ENCODE assay signal across 17 cellular contexts in the genomic region with DNA sequence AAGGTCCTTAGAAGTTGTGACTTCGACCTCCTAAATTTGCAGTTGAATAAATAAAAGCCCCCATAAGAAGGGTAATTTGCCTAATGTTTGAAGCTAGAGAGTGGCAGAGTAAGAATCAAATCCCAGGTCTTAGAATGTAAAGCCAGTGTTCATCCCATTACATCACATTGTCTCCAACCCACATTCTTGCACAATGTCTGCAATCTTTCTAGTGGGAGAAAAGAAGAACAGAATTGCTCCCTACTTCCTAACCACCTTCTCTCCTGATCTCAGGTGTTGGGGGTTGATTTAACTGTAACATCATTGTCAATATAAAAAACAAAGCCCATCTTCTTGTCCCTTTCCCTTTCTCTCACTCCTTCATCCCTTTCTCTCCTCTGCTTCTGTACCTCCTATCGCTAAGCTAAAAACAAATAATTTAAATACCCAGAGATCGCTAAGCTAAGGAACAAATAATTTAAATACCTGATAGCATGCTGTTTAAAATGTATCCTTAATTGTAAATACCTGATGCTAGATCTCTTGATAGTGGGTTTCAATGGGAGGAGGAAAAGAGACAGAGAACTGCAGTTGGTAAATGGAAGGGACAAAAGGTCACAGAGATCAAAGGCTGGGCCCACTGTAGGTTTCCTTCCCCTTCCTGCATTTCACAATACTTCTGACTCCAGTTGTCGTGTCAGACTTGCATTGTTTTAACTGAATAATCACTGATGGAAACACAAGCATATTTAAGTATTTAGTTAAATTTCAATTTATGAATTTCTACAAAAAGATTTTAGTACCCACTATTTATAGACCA. TPM values are rescaled to one million over a fixed set of nuclear protein-coding genes. Genes with fewer than 3 reads are reported as not detected.
A peak's percentile ranks its signal among the peaks of the same experiment; 100 is the strongest.
DNase-seq lines count a peak whose midpoint lies in the region; ATAC-seq, FAIRE-seq and TF ChIP-seq lines count a peak whose summit lies in the region.
"Had no signal": no experiment of that assay in that cellular context is flagged by ENCODE, and none has a peak within 500 bp of the region (broad histone marks: within the 10 kb centered on the region; RNA-seq: fewer than 3 reads in every experiment).

No MANE protein-coding gene starts in this region.

- TF ChIP-seq EP300 in K562 (IDR thresholded peaks at IDR 0.05; ENCODE audit: low read length): no peak

- intact Hi-C loops in CD14-positive monocyte (cut with micrococcal nuclease) (no loop called here), K562 (cut with micrococcal nuclease) (no loop called here), posterior vena cava (cut with DNase I) (no loop called here)

- no peak for TF ChIP-seq RAD21 in K562 (CRISPR knock-in tag; conservative IDR thresholded peaks at IDR 0.05 in 1 of 2, IDR thresholded peaks at IDR 0.05 in 1 of 2)
- TF ChIP-seq RAD21 in liver (IDR thresholded peaks at IDR 0.05): no peak

- no peak for TF ChIP-seq POLR2A in K562 (conservative IDR thresholded peaks at IDR 0.05)

- FAIRE-seq in K562 (lab: Jason Lieb, UNC): no peak
- FAIRE-seq: frontal cortex had no signal

- POLR2A ChIA-PET in K562 (lab: Yijun Ruan, JAX): no interaction called here

- H3K9me3 Mint-ChIP-seq in CD14-positive monocyte: peaks cover 0 to 4% (median 0%) of the 10 kb centered on the region in 7 donors
- H3K9me3 Mint-ChIP-seq: T-cell had no signal

- TF ChIP-seq CTCF in CD14-positive monocyte (IDR thresholded peaks at IDR 0.05): no peak
- TF ChIP-seq CTCF in K562 (IDR thresholded peaks at IDR 0.05 in 2 of 3, conservative IDR thresholded peaks at IDR 0.05 in 1 of 3; ENCODE audit: insufficient read depth in 2 of 3, low read depth in 1 of 3, low read length in 3 of 3): no peak
- no peak for TF ChIP-seq CTCF in liver (IDR thresholded peaks at IDR 0.05; ENCODE audit: low read depth, low read length, missing input control)

- no peak overlapping the region for H3K4me2 ChIP-seq in K562 (ENCODE audit: insufficient read depth, low read length)

- no TSS peak for BruUV-seq in K562 (replicated peaks; lab: Mats Ljungman, UMichigan)

- H3K9ac ChIP-seq in K562 (ENCODE audit: insufficient read depth in 1 of 2, low read depth in 2 of 2, low read length in 2 of 2): no peak overlapping the region
- H3K9ac ChIP-seq in liver (ENCODE audit: low read depth in 1 of 2, low read length in 2 of 2): no peak overlapping the region

- peak overlapping the region in 1 of 2 donors; percentile 71 for H3K4me3 Mint-ChIP-seq in CD14-positive monocyte
- H3K4me3 Mint-ChIP-seq: T-cell had no signal

- in situ Hi-C loops in K562 (cut with MboI): no loop called here

- H3K9me1 ChIP-seq in K562 (ENCODE audit: control insufficient read depth, insufficient read depth, low read length): no peaks in the 10 kb centered on the region

- ATAC-seq in K562 (no peak), HG03139 (IDR thresholded peaks at IDR 0.05; ENCODE audit: unreplicated experiment) (no peak), HG03095 (IDR thresholded peaks at IDR 0.05; ENCODE audit: unreplicated experiment) (no peak)
- ATAC-seq: left cardiac atrium, T-cell had no signal

- peaks cover 2 to 5% (median 4%) of the 10 kb centered on the region in 3 donors for H3K27me3 Mint-ChIP-seq in CD14-positive monocyte (ENCODE audit: low read depth in 3 of 3)

- peak overlapping the region; percentile 79 to 93 (median 85) for H3K27ac Mint-ChIP-seq in CD14-positive monocyte
- H3K27ac Mint-ChIP-seq: T-cell had no signal

- H3K9me3 ChIP-seq in K562 (replicated peaks; ENCODE audit: control insufficient read depth, insufficient read depth, low read depth, low read length) (no peaks in the 10 kb centered on the region), liver (ENCODE audit: control insufficient read depth in 4 of 4, low read length in 3 of 4) (no peaks in the 10 kb centered on the region)
- H3K9me3 ChIP-seq: BE2C, neutrophil, uterus had no signal

- peak; percentile 54 for DNase-seq in CD14-positive monocyte (ENCODE audit: low spot score)
- peak; percentile 79 for DNase-seq in MV-4-11 (lab: John Stamatoyannopoulos, UW)
- no peak for DNase-seq in K562 (ENCODE audit: extremely low read depth in 1 of 4, low spot score in 3 of 4)
- DNase-seq in OCI-M2 (lab: John Stamatoyannopoulos, UW; ENCODE audit: unreplicated experiment): no peak
- DNase-seq in posterior vena cava (ENCODE audit: low spot score): no peak
- DNase-seq: activated CD4-positive, alpha-beta T cell treated with anti-CD3 and anti-CD28 coated beads, Interleukin-2, amount 50 U/mL, for 48 hours; BE2C; cerebellar nuclear complex; left cardiac atrium; NCI-H446 treated with DMSO at 0.1 percent for 48 hours; T-cell; uterus had no signal

- no peaks in the 10 kb centered on the region for H3K36me3 Mint-ChIP-seq in CD14-positive monocyte
- H3K36me3 Mint-ChIP-seq: T-cell had no signal

- H3K4me1 ChIP-seq in K562 (replicated peaks in 1 of 2; ENCODE audit: control insufficient read depth in 2 of 2, insufficient read depth in 2 of 2, low read length in 2 of 2) (no peaks in the 10 kb centered on the region), liver (ENCODE audit: control insufficient read depth in 4 of 4, insufficient read depth in 4 of 4, low read length in 3 of 4) (no peaks in the 10 kb centered on the region)
- H3K4me1 ChIP-seq: uterus had no signal

- H3K27me3 ChIP-seq in K562 (ENCODE audit: control insufficient read depth in 2 of 2, insufficient read depth in 2 of 2, low read length in 2 of 2): peaks cover 0 to 4% of the 10 kb centered on the region in 2 experiments; a peak in 1 of 5 replicates
- H3K27me3 ChIP-seq in liver (ENCODE audit: control insufficient read depth in 4 of 4, insufficient read depth in 4 of 4, low read length in 3 of 4): no peaks in the 10 kb centered on the region
- H3K27me3 ChIP-seq: BE2C, neutrophil, uterus had no signal

- no peaks in the 10 kb centered on the region for H3K79me2 ChIP-seq in K562 (ENCODE audit: control insufficient read depth, insufficient read depth, low read length)

- H3K4me3 ChIP-seq in K562 (no peak overlapping the region), liver (ENCODE audit: low read depth in 1 of 3, low read length in 3 of 3) (no peak overlapping the region)
- H3K4me3 ChIP-seq: uterus had no signal

- peaks cover 32% of the 10 kb centered on the region for H3K4me1 Mint-ChIP-seq in CD14-positive monocyte
- H3K4me1 Mint-ChIP-seq: T-cell had no signal

- CTCF ChIA-PET in K562 (lab: Yijun Ruan, JAX; ENCODE audit: low intra/inter-chr PET ratio): no interaction called here

- no peaks in the 10 kb centered on the region for H3K36me3 ChIP-seq in K562 (ENCODE audit: control insufficient read depth, insufficient read depth, low read length)
- H3K36me3 ChIP-seq in liver (ENCODE audit: control insufficient read depth in 4 of 4, insufficient read depth in 3 of 4, low read depth in 1 of 4, low read length in 3 of 4): no peaks in the 10 kb centered on the region
- H3K36me3 ChIP-seq: BE2C, neutrophil, uterus had no signal

- H3K27ac ChIP-seq in K562 (ENCODE audit: extremely low read depth, low read depth, low read length) (no peak overlapping the region), liver (ENCODE audit: low read depth in 1 of 2, low read length in 2 of 2) (no peak overlapping the region)
- H3K27ac ChIP-seq: neutrophil, uterus had no signal

- H4K20me1 ChIP-seq in K562 (replicated peaks; ENCODE audit: control insufficient read depth, insufficient read depth, low read length): no peaks in the 10 kb centered on the region

- 0% methylated on average over 4 of the region's 4 CpGs for WGBS in K562 (ENCODE audit: insufficient coverage, low coverage, missing lambda C conversion rate)
- 43% methylated on average over 4 of the region's 4 CpGs for WGBS in liver

- no peak overlapping the region for H2AFZ ChIP-seq in K562 (ENCODE audit: low read depth, low read length)

TF ChIP-seq in K562, 482 proteins besides CTCF, POLR2A, EP300 and RAD21 (continues in another document):
- TF ChIP-seq CEBPG (CRISPR knock-in tag; IDR thresholded peaks at IDR 0.05) (no peak), CEBPG (tag; conservative IDR thresholded peaks at IDR 0.05 in 1 of 2, IDR thresholded peaks at IDR 0.05 in 1 of 2) (peak; percentile 23 to 61; a peak in 2 of 4 replicates), CEBPB (tag; IDR thresholded peaks at IDR 0.05) (peak; percentile 46)

TF ChIP-seq in liver, 16 proteins besides CTCF, POLR2A, EP300 and RAD21:
- TF ChIP-seq NR2F2 (IDR thresholded peaks at IDR 0.05): peak; percentile 93
- TF ChIP-seq, protein P1, sequence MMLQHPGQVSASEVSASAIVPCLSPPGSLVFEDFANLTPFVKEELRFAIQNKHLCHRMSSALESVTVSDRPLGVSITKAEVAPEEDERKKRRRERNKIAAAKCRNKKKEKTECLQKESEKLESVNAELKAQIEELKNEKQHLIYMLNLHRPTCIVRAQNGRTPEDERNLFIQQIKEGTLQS (IDR thresholded peaks at IDR 0.05): no peak

RNA-seq across cellular contexts. Expression of a gene that starts 32.1 kb away (rescaled TPM):
- not detected for polyA plus RNA-seq in CD14-positive monocyte
- not detected in 2 replicates for total RNA-seq in K562 (2011; cell fraction: chromatin; rRNA removed; ENCODE audit: low replicate concordance)
- not detected in 2 replicates for total RNA-seq in K562 (2011; cell fraction: nucleolus; rRNA removed)
- not detected in 2 replicates for total RNA-seq in K562 (2011; cell fraction: nucleoplasm; rRNA removed)
- total RNA-seq in K562 (2014; rRNA removed): not detected in 2 replicates
- not detected in 2 replicates for total RNA-seq in K562 (2014; rRNA removed; fragmentation: Illumina TruSeq; extraction: Trizol)
- not detected in 2 replicates for total RNA-seq in K562 (2015; rRNA removed; fragmentation: Illumina TruSeq; extraction: Trizol)
- not detected in 2 replicates for total RNA-seq in K562 (2021)
- polyA plus RNA-seq in K562 (2011; rRNA removed): not detected in 2 replicates
- polyA plus RNA-seq in K562 (2011; cell fraction: cytosol; rRNA removed): not detected in 2 replicates
- not detected in 2 replicates for polyA plus RNA-seq in K562 (2011; cell fraction: nucleus; rRNA removed)
- polyA plus RNA-seq in K562 (2012): not detected in 2 replicates
- polyA plus RNA-seq in K562 (2014; fragmentation: Illumina TruSeq; extraction: Trizol): not detected in 2 replicates
- not detected for polyA plus RNA-seq in K562 (2014; fragmentation: Nextera tagmentation; extraction: Ambion mirVana)
- not detected in 2 replicates for polyA plus RNA-seq in K562 (2014; rRNA removed)
- polyA minus RNA-seq in K562 (2011; rRNA and poly(A)+ RNA removed): not detected in 2 replicates
- not detected in 2 replicates for polyA minus RNA-seq in K562 (2011; cell fraction: cytosol; rRNA and poly(A)+ RNA removed)
- polyA minus RNA-seq in K562 (2011; cell fraction: nucleus; rRNA and poly(A)+ RNA removed): not detected in 2 replicates
- total RNA-seq in liver: not detected
- polyA plus RNA-seq in liver: not detected
- under 1 TPM; 0.19 to 0.37 TPM for total RNA-seq in posterior vena cava
- total RNA-seq: frontal cortex, T-cell had no signal

Comparison
In these comparisons a context has a peak if more than half of its experiments do, and no peak if none do; other contexts are left out.
1. DNase-seq: peak in CD14-positive monocyte (single experiment) and MV-4-11 (single experiment); none in K562 (0 of 4), OCI-M2 (single experiment) and posterior vena cava (single experiment).